In the genomic region with DNA sequence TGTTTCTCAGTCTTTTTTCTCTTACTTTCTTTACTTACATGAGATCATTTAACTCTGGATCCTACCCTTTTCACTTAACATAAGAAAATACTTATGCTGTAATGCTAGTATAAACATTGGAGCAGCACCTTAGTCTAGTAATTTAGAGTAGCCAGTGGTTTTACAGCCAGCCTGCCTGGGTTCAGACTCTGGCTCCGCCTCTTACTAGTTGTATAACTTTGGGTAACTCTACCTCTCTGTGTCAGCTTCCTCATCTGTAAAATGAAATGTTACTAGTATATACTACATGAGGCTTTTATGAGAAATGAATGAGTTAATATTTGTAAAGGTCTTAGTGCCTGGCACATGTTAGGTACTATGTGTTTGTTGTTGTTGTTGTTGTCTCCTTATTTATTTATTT, we compare ENCODE assay signal across 1 cellular context.
TF ChIP-seq lines count a peak whose summit lies in the region.

No MANE protein-coding gene starts in this region.

TF ChIP-seq in GM12878, 131 proteins besides CTCF, POLR2A, EP300 and RAD21:
- TF ChIP-seq, protein P1, sequence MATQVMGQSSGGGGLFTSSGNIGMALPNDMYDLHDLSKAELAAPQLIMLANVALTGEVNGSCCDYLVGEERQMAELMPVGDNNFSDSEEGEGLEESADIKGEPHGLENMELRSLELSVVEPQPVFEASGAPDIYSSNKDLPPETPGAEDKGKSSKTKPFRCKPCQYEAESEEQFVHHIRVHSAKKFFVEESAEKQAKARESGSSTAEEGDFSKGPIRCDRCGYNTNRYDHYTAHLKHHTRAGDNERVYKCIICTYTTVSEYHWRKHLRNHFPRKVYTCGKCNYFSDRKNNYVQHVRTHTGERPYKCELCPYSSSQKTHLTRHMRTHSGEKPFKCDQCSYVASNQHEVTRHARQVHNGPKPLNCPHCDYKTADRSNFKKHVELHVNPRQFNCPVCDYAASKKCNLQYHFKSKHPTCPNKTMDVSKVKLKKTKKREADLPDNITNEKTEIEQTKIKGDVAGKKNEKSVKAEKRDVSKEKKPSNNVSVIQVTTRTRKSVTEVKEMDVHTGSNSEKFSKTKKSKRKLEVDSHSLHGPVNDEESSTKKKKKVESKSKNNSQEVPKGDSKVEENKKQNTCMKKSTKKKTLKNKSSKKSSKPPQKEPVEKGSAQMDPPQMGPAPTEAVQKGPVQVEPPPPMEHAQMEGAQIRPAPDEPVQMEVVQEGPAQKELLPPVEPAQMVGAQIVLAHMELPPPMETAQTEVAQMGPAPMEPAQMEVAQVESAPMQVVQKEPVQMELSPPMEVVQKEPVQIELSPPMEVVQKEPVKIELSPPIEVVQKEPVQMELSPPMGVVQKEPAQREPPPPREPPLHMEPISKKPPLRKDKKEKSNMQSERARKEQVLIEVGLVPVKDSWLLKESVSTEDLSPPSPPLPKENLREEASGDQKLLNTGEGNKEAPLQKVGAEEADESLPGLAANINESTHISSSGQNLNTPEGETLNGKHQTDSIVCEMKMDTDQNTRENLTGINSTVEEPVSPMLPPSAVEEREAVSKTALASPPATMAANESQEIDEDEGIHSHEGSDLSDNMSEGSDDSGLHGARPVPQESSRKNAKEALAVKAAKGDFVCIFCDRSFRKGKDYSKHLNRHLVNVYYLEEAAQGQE (IDR thresholded peaks at IDR 0.05; ENCODE audit: low read depth, low read length) = no peak
- TF ChIP-seq PAX5 (IDR thresholded peaks at IDR 0.05; ENCODE audit: borderline replicate concordance, low read depth, low read length) (no peak), KLF5 (IDR thresholded peaks at IDR 0.05; ENCODE audit: partially characterized antibody) (no peak), LARP7 (IDR thresholded peaks at IDR 0.05) (no peak), ASH2L (IDR thresholded peaks at IDR 0.05; ENCODE audit: borderline replicate concordance, low read depth) (no peak), CBX3 (IDR thresholded peaks at IDR 0.05; ENCODE audit: borderline replicate concordance, low read depth) (no peak), MEF2A (IDR thresholded peaks at IDR 0.05; ENCODE audit: insufficient read depth, low read depth, low read length) (no peak)
- TF ChIP-seq, protein P2, sequence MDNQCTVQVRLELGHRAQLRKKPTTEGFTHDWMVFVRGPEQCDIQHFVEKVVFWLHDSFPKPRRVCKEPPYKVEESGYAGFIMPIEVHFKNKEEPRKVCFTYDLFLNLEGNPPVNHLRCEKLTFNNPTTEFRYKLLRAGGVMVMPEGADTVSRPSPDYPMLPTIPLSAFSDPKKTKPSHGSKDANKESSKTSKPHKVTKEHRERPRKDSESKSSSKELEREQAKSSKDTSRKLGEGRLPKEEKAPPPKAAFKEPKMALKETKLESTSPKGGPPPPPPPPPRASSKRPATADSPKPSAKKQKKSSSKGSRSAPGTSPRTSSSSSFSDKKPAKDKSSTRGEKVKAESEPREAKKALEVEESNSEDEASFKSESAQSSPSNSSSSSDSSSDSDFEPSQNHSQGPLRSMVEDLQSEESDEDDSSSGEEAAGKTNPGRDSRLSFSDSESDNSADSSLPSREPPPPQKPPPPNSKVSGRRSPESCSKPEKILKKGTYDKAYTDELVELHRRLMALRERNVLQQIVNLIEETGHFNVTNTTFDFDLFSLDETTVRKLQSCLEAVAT (IDR thresholded peaks at IDR 0.05) = no peak
- TF ChIP-seq, protein P3, sequence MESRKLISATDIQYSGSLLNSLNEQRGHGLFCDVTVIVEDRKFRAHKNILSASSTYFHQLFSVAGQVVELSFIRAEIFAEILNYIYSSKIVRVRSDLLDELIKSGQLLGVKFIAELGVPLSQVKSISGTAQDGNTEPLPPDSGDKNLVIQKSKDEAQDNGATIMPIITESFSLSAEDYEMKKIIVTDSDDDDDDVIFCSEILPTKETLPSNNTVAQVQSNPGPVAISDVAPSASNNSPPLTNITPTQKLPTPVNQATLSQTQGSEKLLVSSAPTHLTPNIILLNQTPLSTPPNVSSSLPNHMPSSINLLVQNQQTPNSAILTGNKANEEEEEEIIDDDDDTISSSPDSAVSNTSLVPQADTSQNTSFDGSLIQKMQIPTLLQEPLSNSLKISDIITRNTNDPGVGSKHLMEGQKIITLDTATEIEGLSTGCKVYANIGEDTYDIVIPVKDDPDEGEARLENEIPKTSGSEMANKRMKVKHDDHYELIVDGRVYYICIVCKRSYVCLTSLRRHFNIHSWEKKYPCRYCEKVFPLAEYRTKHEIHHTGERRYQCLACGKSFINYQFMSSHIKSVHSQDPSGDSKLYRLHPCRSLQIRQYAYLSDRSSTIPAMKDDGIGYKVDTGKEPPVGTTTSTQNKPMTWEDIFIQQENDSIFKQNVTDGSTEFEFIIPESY (IDR thresholded peaks at IDR 0.05) = no peak
